In genomic region chr4:76187152-76187551, GRCh38 we compare ENCODE assay signal across 2 cellular contexts.
TF ChIP-seq lines count a peak whose summit lies in the region.

No MANE protein-coding gene starts in this region.

TF ChIP-seq in liver, 16 proteins besides CTCF, POLR2A, EP300 and RAD21:
- TF ChIP-seq MAX (IDR thresholded peaks at IDR 0.05) (peak; percentile 95), NR2F2 (IDR thresholded peaks at IDR 0.05) (no peak), TAF1 (conservative IDR thresholded peaks at IDR 0.05) (peak; percentile 30), FOXA2 (IDR thresholded peaks at IDR 0.05) (peak; percentile 88), ZBTB33 (IDR thresholded peaks at IDR 0.05) (peak; percentile 83), EGR1 (IDR thresholded peaks at IDR 0.05; ENCODE audit: low read depth in 2 of 2) (no peak), HNF4A (conservative IDR thresholded peaks at IDR 0.05) (peak; percentile 87 to 93), YY1 (IDR thresholded peaks at IDR 0.05) (peak; percentile 91), FOXA1 (IDR thresholded peaks at IDR 0.05) (peak; percentile 72), RXRA (IDR thresholded peaks at IDR 0.05) (peak; percentile 89 to 93), SP1 (IDR thresholded peaks at IDR 0.05) (peak; percentile 81), JUND (IDR thresholded peaks at IDR 0.05) (peak; percentile 53 to 68), HNF4G (IDR thresholded peaks at IDR 0.05) (peak; percentile 40), REST (IDR thresholded peaks at IDR 0.05) (peak; percentile 87), ATF3 (IDR thresholded peaks at IDR 0.05) (peak; percentile 36), GABPA (IDR thresholded peaks at IDR 0.05 in 1 of 2, conservative IDR thresholded peaks at IDR 0.05 in 1 of 2) (peak in 1 of 2 donors; percentile 27)
TF ChIP-seq in liver: peak in this region for 14.

TF ChIP-seq in HepG2, 621 proteins besides CTCF, POLR2A, EP300 and RAD21:
- no peak for TF ChIP-seq TBL1XR1 (IDR thresholded peaks at IDR 0.05; ENCODE audit: borderline replicate concordance, low read length, partially characterized antibody)
- TF ChIP-seq ZBTB38 (CRISPR knock-in tag; IDR thresholded peaks at IDR 0.05), result no peak
- no peak for TF ChIP-seq CREM (IDR thresholded peaks at IDR 0.05)
- no peak for TF ChIP-seq CREM (CRISPR knock-in tag; IDR thresholded peaks at IDR 0.05)
